Comparison of ENCODE assay signal across 22 cellular contexts in the genomic region with DNA sequence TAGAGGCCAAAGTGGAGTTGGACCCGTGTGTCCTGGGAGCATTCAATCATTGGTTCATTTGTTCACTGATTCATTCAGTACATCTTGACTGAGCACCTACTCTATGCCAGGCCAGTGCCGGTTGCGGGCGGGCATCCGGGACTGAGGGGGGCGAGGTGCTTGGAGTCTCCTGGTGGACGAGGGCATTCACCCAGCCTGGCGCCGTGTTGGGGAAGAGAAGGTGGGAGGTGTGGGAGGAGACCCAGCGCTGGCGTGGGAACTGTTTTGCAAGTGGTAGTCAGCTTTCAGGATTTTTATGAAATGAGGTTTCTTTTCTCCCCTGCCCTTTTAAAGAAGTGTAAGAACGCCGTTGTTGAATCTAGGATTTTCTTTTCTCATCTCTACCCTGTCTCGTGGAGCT. TPM values are rescaled to one million over a fixed set of nuclear protein-coding genes. Genes with fewer than 3 reads are reported as not detected.
A peak's percentile ranks its signal among the peaks of the same experiment; 100 is the strongest.
DNase-seq lines count a peak whose midpoint lies in the region; ATAC-seq, FAIRE-seq and TF ChIP-seq lines count a peak whose summit lies in the region.
"Had no signal": no experiment of that assay in that cellular context is flagged by ENCODE, and none has a peak within 500 bp of the region (broad histone marks: within the 10 kb centered on the region; RNA-seq: fewer than 3 reads in every experiment).

No MANE protein-coding gene starts in this region.

- H3K79me2 ChIP-seq in astrocyte (ENCODE audit: insufficient read depth, low read length), result peaks cover 52% of the 10 kb centered on the region

- H3K4me1 Mint-ChIP-seq in astrocyte (ENCODE audit: low read depth, unreplicated experiment), result peaks cover 10% of the 10 kb centered on the region
- H3K4me1 Mint-ChIP-seq: activated CD4-positive, alpha-beta T cell treated with anti-CD3 and anti-CD28 coated beads, Interleukin-2, amount 10 ng/mL, durations not matched to agents 24 days and 14 days had no signal

- peak overlapping the region; percentile 31 for H3K4me2 ChIP-seq in astrocyte (ENCODE audit: low read length)
- H3K4me2 ChIP-seq: PC-9 had no signal

- H2AFZ ChIP-seq in astrocyte (ENCODE audit: low read depth, low read length), result no peak overlapping the region
- H2AFZ ChIP-seq: PC-9 had no signal

- H3K4me3 ChIP-seq in BE2C (ENCODE audit: low read depth, low read length), result peak overlapping the region; percentile 10; the same call in 1 of the 2 replicates
- no peak overlapping the region for H3K4me3 ChIP-seq in astrocyte (ENCODE audit: insufficient read depth, low read depth, low read length)
- H3K4me3 ChIP-seq: heart right ventricle, PC-9, tibial nerve had no signal

- no peak for FAIRE-seq in astrocyte (lab: Jason Lieb, UNC)
- FAIRE-seq: A204.1, keratinocyte had no signal

- no peak for DNase-seq in BE2C
- DNase-seq in astrocyte (ENCODE audit: low read depth), result no peak
- DNase-seq in retina, result peak; percentile 43
- no peak for DNase-seq in occipital lobe (lab: John Stamatoyannopoulos, UW)
- no peak for DNase-seq in NCI-H1930 (lab: John Stamatoyannopoulos, UW)
- no peak for DNase-seq in stimulated activated CD8-positive, alpha-beta memory T cell treated with anti-CD3 and anti-CD28 coated beads, Interleukin-4, amount 100 ng/mL, for 48 hours
- DNase-seq: activated CD4-positive, alpha-beta T cell treated with anti-CD3 and anti-CD28 coated beads, Interleukin-2, amount 10 ng/mL, durations not matched to agents 24 days and 14 days; activated CD8-positive, alpha-beta memory T cell treated with anti-CD3 and anti-CD28 coated beads, Interleukin-2, amount 50 U/mL, for 48 hours; activated gamma-delta T cell; heart right ventricle; midbrain; NCI-H526; PC-9 had no signal

- H3K9ac ChIP-seq in astrocyte (ENCODE audit: low read length), result no peak overlapping the region

- H3K27me3 Mint-ChIP-seq in astrocyte (ENCODE audit: low read depth, unreplicated experiment), result no peaks in the 10 kb centered on the region

- H3K9me3 ChIP-seq in BE2C, result no peaks in the 10 kb centered on the region
- no peaks in the 10 kb centered on the region for H3K9me3 ChIP-seq in astrocyte (ENCODE audit: insufficient read depth, low read depth, low read length)
- H3K9me3 ChIP-seq: heart right ventricle, tibial nerve had no signal

- H4K20me1 ChIP-seq in astrocyte (ENCODE audit: insufficient read depth, low read length), result peaks cover 79% of the 10 kb centered on the region

- H3K4me1 ChIP-seq in BE2C (peaks cover 60% of the 10 kb centered on the region), astrocyte (ENCODE audit: insufficient read depth, low read length) (peaks cover 5% of the 10 kb centered on the region)
- H3K4me1 ChIP-seq: heart right ventricle had no signal

- H3K9me3 Mint-ChIP-seq in astrocyte (ENCODE audit: unreplicated experiment), result no peaks in the 10 kb centered on the region
- H3K9me3 Mint-ChIP-seq: activated CD4-positive, alpha-beta T cell treated with anti-CD3 and anti-CD28 coated beads, Interleukin-2, amount 10 ng/mL, durations not matched to agents 24 days and 14 days; dendritic cell treated with granulocyte-macrophage colony-stimulating factor and Interleukin-4, amounts not matched to agents 40 ng/mL and 50 ng/mL, for 4 days had no signal

- H3K27ac Mint-ChIP-seq in astrocyte (ENCODE audit: unreplicated experiment), result peak overlapping the region; percentile 53
- H3K27ac Mint-ChIP-seq: activated CD4-positive, alpha-beta T cell treated with anti-CD3 and anti-CD28 coated beads, Interleukin-2, amount 10 ng/mL, durations not matched to agents 24 days and 14 days; dendritic cell treated with granulocyte-macrophage colony-stimulating factor and Interleukin-4, amounts not matched to agents 40 ng/mL and 50 ng/mL, for 4 days had no signal

- peak overlapping the region; percentile 45 for H3K4me3 Mint-ChIP-seq in astrocyte (ENCODE audit: unreplicated experiment)
- H3K4me3 Mint-ChIP-seq: activated CD4-positive, alpha-beta T cell treated with anti-CD3 and anti-CD28 coated beads, Interleukin-2, amount 10 ng/mL, durations not matched to agents 24 days and 14 days; dendritic cell treated with granulocyte-macrophage colony-stimulating factor and Interleukin-4, amounts not matched to agents 40 ng/mL and 50 ng/mL, for 4 days had no signal

- peaks cover 22% of the 10 kb centered on the region for H3K36me3 Mint-ChIP-seq in astrocyte (ENCODE audit: low read depth, unreplicated experiment)

- H3K36me3 ChIP-seq in BE2C (peaks cover 25% of the 10 kb centered on the region), astrocyte (ENCODE audit: insufficient read depth, low read length) (no peaks in the 10 kb centered on the region)
- H3K36me3 ChIP-seq: heart right ventricle, tibial nerve had no signal

- no peak for ATAC-seq in activated CD4-positive, CD25-positive, alpha-beta regulatory T cell treated with anti-CD3 and anti-CD28 coated beads, Interleukin-2, amount 50 U/mL, for 24 hours
- ATAC-seq: esophagus mucosa, heart right ventricle, SK-N-SH treated with all-trans-retinoic acid at 6 μM for 48 hours had no signal

- H3K27ac ChIP-seq in astrocyte (ENCODE audit: low read depth, low read length) (no peak overlapping the region), layer of hippocampus (ENCODE audit: low read depth, low read length) (peak overlapping the region; percentile 30)
- H3K27ac ChIP-seq: heart right ventricle, HL-60, PC-9, tibial nerve had no signal

- H3K27me3 ChIP-seq in BE2C (no peaks in the 10 kb centered on the region), astrocyte (ENCODE audit: insufficient read depth, low read length) (no peaks in the 10 kb centered on the region), layer of hippocampus (ENCODE audit: control insufficient read depth, insufficient read depth, low read length) (no peaks in the 10 kb centered on the region)
- H3K27me3 ChIP-seq: heart right ventricle, tibial nerve had no signal

- TF ChIP-seq CTCF in BE2C (IDR thresholded peaks at IDR 0.05; ENCODE audit: low read depth, low read length) (no peak), astrocyte (IDR thresholded peaks at IDR 0.05; ENCODE audit: insufficient read depth, low read depth, low read length) (no peak)

RNA-seq across cellular contexts. Expression of gene NCS1, which starts 37.2 kb away (rescaled TPM):
- polyA plus RNA-seq in BE2C (2012; ENCODE audit: insufficient read depth, insufficient read length, low read depth), result 82.1 TPM
- 119 and 126 TPM in 2 replicates for total RNA-seq in astrocyte
- total RNA-seq in occipital lobe, result 206 TPM

RNA-seq across cellular contexts. Expression of gene HMCN2, which starts 56.1 kb away (rescaled TPM):
- 4.1 TPM for polyA plus RNA-seq in BE2C (2012; ENCODE audit: insufficient read depth, insufficient read length, low read depth)
- total RNA-seq in astrocyte (1.6 and 3.2 TPM in 2 replicates), occipital lobe (not detected)
- total RNA-seq: activated CD4-positive, alpha-beta T cell treated with anti-CD3 and anti-CD28 coated beads, Interleukin-2, amount 10 ng/mL, durations not matched to agents 24 days and 14 days had no signal
- polyA plus RNA-seq: keratinocyte had no signal
